9 cellular contexts compared by ENCODE assay signal in the genomic region with DNA sequence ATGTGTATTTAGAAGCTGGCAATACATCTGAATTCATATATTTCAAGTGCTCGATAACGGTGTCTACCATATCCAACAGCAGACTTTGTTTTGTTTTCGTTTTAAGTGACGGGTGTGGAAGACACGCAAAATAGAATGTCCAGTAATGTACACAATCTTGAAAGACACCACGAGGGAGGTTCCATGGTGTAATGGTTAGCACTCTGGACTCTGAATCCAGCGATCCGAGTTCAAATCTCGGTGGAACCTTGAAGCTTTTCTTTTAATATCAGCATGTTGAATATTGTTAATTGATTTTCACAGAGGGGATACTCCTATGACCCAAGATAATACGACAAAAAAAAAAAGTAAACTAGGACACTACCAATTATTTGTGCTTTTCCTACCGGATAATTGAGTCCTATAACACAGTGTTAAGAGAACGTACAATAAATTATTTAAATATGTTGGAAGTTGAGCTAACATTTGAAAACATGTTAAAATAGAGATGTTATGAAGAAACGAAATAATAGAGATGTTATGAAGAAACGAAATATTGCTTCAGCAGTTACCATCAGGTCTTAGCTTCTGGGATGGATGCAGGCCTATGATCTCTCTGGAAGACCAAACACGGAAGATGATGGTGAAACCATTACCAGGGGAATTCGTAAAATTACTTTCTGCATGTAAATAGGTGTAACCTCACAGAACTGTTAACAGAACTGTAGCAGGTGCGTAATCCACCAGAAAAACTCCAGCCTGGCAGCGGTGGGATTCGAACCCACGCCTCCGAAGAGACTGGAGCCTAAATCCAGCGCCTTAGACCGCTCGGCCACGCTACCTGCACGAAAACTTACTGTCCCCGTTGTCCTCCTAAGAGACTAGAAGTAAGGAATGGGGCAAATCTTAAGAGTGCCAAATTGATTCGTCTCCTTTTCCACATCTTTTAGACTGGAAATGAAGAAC. TPM values are rescaled to one million over a fixed set of nuclear protein-coding genes. Genes with fewer than 3 reads are reported as not detected.
DNase-seq lines count a peak whose midpoint lies in the region; ATAC-seq and TF ChIP-seq lines count a peak whose summit lies in the region.
"Had no signal": no experiment of that assay in that cellular context is flagged by ENCODE, and none has a peak within 500 bp of the region (broad histone marks: within the 10 kb centered on the region; RNA-seq: fewer than 3 reads in every experiment).

No MANE protein-coding gene starts in this region.

- H3K4me3 ChIP-seq in astrocyte of the spinal cord (ENCODE audit: low read depth, low read length) = peak overlapping the region; percentile 59
- peak overlapping the region; percentile 40 to 59 (median 53) for H3K4me3 ChIP-seq in sigmoid colon

- no peak for ATAC-seq in GM18909 (IDR thresholded peaks at IDR 0.05; ENCODE audit: poor library complexity, unreplicated experiment)

- DNase-seq in DMS153 treated with DMSO at 0.1 percent for 48 hours (lab: John Stamatoyannopoulos, UW; ENCODE audit: unreplicated experiment) (peak; percentile 42), HEK293T (ENCODE audit: extremely low spot score) (no peak), NCI-H1694 (lab: John Stamatoyannopoulos, UW) (peak; percentile 97), T-helper 22 cell (ENCODE audit: low read depth) (peak; percentile 54), astrocyte of the spinal cord (ENCODE audit: low read depth, low spot score) (peak; percentile 95), hypothalamus (lab: John Stamatoyannopoulos, UW) (peak in 46 of 51 donors; percentile 26 to 90 (median 65)), sigmoid colon (peak; percentile 87)

- in situ Hi-C loops in astrocyte of the spinal cord (cut with HindIII; ENCODE audit: low sequenced_read_pairs) = loop anchor here (10.0 kb wide), 1 partner anchor 65 kb away; no protein-coding TSS in a partner anchor

- H3K27me3 ChIP-seq in sigmoid colon = peaks cover 12 to 78% (median 71%) of the 10 kb centered on the region in 3 donors

- intact Hi-C loops in sigmoid colon (cut with DNase I) = loop anchor here (1.0 to 5.0 kb wide), 8 partner anchors 25 to 177 kb away; partner anchors contain the start of genes CTC1, PFAS, SLC25A35 and TMEM107

- TF ChIP-seq CTCF in astrocyte of the spinal cord (IDR thresholded peaks at IDR 0.05; ENCODE audit: low read depth, low read length) = no peak
- TF ChIP-seq CTCF in sigmoid colon (IDR thresholded peaks at IDR 0.05) = no peak

- no peaks in the 10 kb centered on the region for H3K36me3 ChIP-seq in sigmoid colon

- 0 to 1% methylated on average over 28 of the region's 28 CpGs for WGBS in sigmoid colon, 2 donors

- peaks cover 0 to 66% (median 62%) of the 10 kb centered on the region in 4 donors for H3K4me1 ChIP-seq in sigmoid colon

- no peak for TF ChIP-seq EP300 in sigmoid colon (IDR thresholded peaks at IDR 0.05)

- CTCF ChIA-PET in HEK293T (lab: Yijun Ruan, JAX) = interaction anchor here (0.7 to 3.1 kb wide), 24 partner anchors 10 to 289 kb away, joined by 3 to 13 read pairs (median 4); no protein-coding TSS in a partner anchor

- POLR2A ChIA-PET in HEK293T (lab: Yijun Ruan, JAX) = interaction anchor here (0.6 to 3.1 kb wide), 15 partner anchors 20 to 176 kb away, joined by 3 to 22 read pairs (median 3); partner anchors contain the start of genes AURKB, BORCS6, CTC1 and SLC25A35

- TF ChIP-seq POLR2A in sigmoid colon (IDR thresholded peaks at IDR 0.05) = no peak

- peak overlapping the region; percentile 76 to 87 (median 80) for H3K27ac ChIP-seq in sigmoid colon

- no peaks in the 10 kb centered on the region for H3K9me3 ChIP-seq in sigmoid colon

TF ChIP-seq in HEK293T, 16 proteins besides CTCF, POLR2A, EP300 and RAD21:
- TF ChIP-seq L3MBTL2 (conservative IDR thresholded peaks at IDR 0.05) = no peak
- no peak for TF ChIP-seq ZNF384 (IDR thresholded peaks at IDR 0.05)
- no peak for TF ChIP-seq LEF1 (IDR thresholded peaks at IDR 0.05; ENCODE audit: borderline replicate concordance)
- no peak for TF ChIP-seq FOXK2 (IDR thresholded peaks at IDR 0.05)
- TF ChIP-seq CTBP1 (IDR thresholded peaks at IDR 0.05; ENCODE audit: borderline replicate concordance) = no peak
- 0 out of 2 replicates have a peak, but pooled peaks have one; percentile 8 for TF ChIP-seq TARDBP (IDR thresholded peaks at IDR 0.05)
- peak; percentile 52; the same call in 1 of the 2 replicates for TF ChIP-seq FOXM1 (IDR thresholded peaks at IDR 0.05; ENCODE audit: borderline replicate concordance)
- TF ChIP-seq ARNT (IDR thresholded peaks at IDR 0.05) = peak; percentile 36; the same call in 1 of the 2 replicates
- no peak for TF ChIP-seq FOXA1 (IDR thresholded peaks at IDR 0.05)
- TF ChIP-seq ELF4 (IDR thresholded peaks at IDR 0.05) = no peak; the same call in 1 of the 2 replicates
- TF ChIP-seq BHLHE40 (IDR thresholded peaks at IDR 0.05; ENCODE audit: borderline replicate concordance) = no peak
- TF ChIP-seq HDGF (IDR thresholded peaks at IDR 0.05; ENCODE audit: borderline replicate concordance) = no peak
- TF ChIP-seq SP1 (IDR thresholded peaks at IDR 0.05) = no peak
- TF ChIP-seq PKNOX1 (IDR thresholded peaks at IDR 0.05) = peak; percentile 78
- TF ChIP-seq SUZ12 (IDR thresholded peaks at IDR 0.05) = no peak
- no peak for TF ChIP-seq NFRKB (IDR thresholded peaks at IDR 0.05)

RNA-seq across cellular contexts. Expression of gene ALOXE3, which starts 1.5 kb away (rescaled TPM):
- total RNA-seq in sigmoid colon = not detected
- polyA plus RNA-seq in sigmoid colon = under 1 TPM in 1 of 3 donors, not detected in 2; 0.17 TPM
- total RNA-seq: urinary bladder had no signal
- polyA plus RNA-seq: urinary bladder had no signal

RNA-seq across cellular contexts. Expression of gene HES7, which starts 4.1 kb away (rescaled TPM):
- total RNA-seq in sigmoid colon = not detected
- under 1 TPM in 1 of 3 donors, not detected in 2; 0.16 TPM for polyA plus RNA-seq in sigmoid colon
- total RNA-seq: urinary bladder had no signal

RNA-seq across cellular contexts. Expression of gene ALOX12B, which starts 32.3 kb away (rescaled TPM):
- not detected for total RNA-seq in sigmoid colon
- under 1 TPM in 1 of 3 donors, not detected in 2; 0.52 TPM for polyA plus RNA-seq in sigmoid colon
- polyA plus RNA-seq: urinary bladder had no signal

RNA-seq across cellular contexts. Expression of gene PER1, which starts 32.4 kb away (rescaled TPM):
- 100 to 1,000 TPM in 2 of 4 donors, 10 to 100 TPM in 2; 60.3 to 153 (median 84.5) TPM for total RNA-seq in sigmoid colon
- polyA plus RNA-seq in sigmoid colon = 10 to 100 TPM; 30.5 to 67.7 (median 34.2) TPM

RNA-seq across cellular contexts. Expression of gene VAMP2, which starts 42.9 kb away (rescaled TPM):
- total RNA-seq in sigmoid colon = 10 to 100 TPM; 20.4 to 29.6 (median 27.3) TPM
- 10 to 100 TPM; 37.7 to 57.1 (median 54.9) TPM for polyA plus RNA-seq in sigmoid colon
